25 cellular contexts compared by ENCODE assay signal in genomic region chr21:41830145-41830707, GRCh38.
"Had no signal": no experiment of that assay in that cellular context is flagged by ENCODE, and none has a peak within 500 bp of the region (broad histone marks: within the 10 kb centered on the region; RNA-seq: fewer than 3 reads in every experiment).

No MANE protein-coding gene starts in this region.

- H3K27me3 ChIP-seq: body of pancreas, esophagus muscularis mucosa, foreskin keratinocyte, gastrocnemius medialis, heart left ventricle had no signal

- H3K4me3 ChIP-seq: body of pancreas, esophagus muscularis mucosa, gastrocnemius medialis, heart left ventricle had no signal

- ATAC-seq: activated T-cell treated with anti-CD3 and anti-CD28 coated beads, Interleukin-2, amount 50 U/mL, for 4 hours; activated T-helper 17 cell treated with anti-CD3 and anti-CD28 coated beads, Interleukin-2, amount 50 U/mL, for 72 hours; body of pancreas; effector memory CD8-positive, alpha-beta T cell; foreskin keratinocyte; heart left ventricle had no signal

- H3K27ac ChIP-seq: body of pancreas, esophagus muscularis mucosa, foreskin keratinocyte, gastrocnemius medialis, heart left ventricle had no signal

- H3K9me3 ChIP-seq: body of pancreas, esophagus muscularis mucosa, gastrocnemius medialis, heart left ventricle had no signal

- FAIRE-seq: colon had no signal

- DNase-seq: activated CD4-positive, alpha-beta memory T cell treated with anti-CD3 and anti-CD28 coated beads, Interleukin-2, amount 10 ng/mL, durations not matched to agents 7 days and 5 days; activated CD4-positive, alpha-beta T cell treated with anti-CD3 and anti-CD28 coated beads for 1 hour; activated CD4-positive, alpha-beta T cell treated with anti-CD3 and anti-CD28 coated beads for 4 hours; activated CD4-positive, alpha-beta T cell treated with anti-CD3 and anti-CD28 coated beads, Interleukin-2, amount 10 ng/mL, durations not matched to agents 7 days and 5 days; activated CD4-positive, alpha-beta T cell treated with anti-CD3 and anti-CD28 coated beads, Interleukin-2, amount 50 U/mL, for 4 hours; activated effector memory CD4-positive, alpha-beta T cell treated with Interleukin-2 at 50 U/mL for 16 hours; activated gamma-delta T cell treated with Interleukin-2 at 50 U/mL for 16 hours; activated naive CD4-positive, alpha-beta T cell treated with anti-CD3 and anti-CD28 coated beads, Interleukin-2, amount 50 U/mL, for 16 hours; activated naive CD4-positive, alpha-beta T cell treated with Interleukin-2 at 50 U/mL for 16 hours; activated T-cell treated with anti-CD3 and anti-CD28 coated beads, Interleukin-2, amount 50 U/mL, for 4 hours; amniotic stem cell; anterior cingulate cortex; body of pancreas; caudate nucleus; cortex of kidney; dermis blood vessel endothelial cell; effector CD4-positive, alpha-beta T cell; effector memory CD8-positive, alpha-beta T cell; foreskin keratinocyte; gastrocnemius medialis; glutamatergic neuron had no signal

- H3K4me1 ChIP-seq: body of pancreas, esophagus muscularis mucosa, foreskin keratinocyte, gastrocnemius medialis, heart left ventricle had no signal
